In genomic region chr1:201042663-201043461, GRCh38 we compare ENCODE assay signal across 1 cellular context.
A peak's percentile ranks its signal among the peaks of the same experiment; 100 is the strongest.
TF ChIP-seq lines count a peak whose summit lies in the region.

No MANE protein-coding gene starts in this region.

TF ChIP-seq in HepG2, 621 proteins besides CTCF, POLR2A, EP300 and RAD21 (continued from another document and continues in another):
- TF ChIP-seq, protein P1, sequence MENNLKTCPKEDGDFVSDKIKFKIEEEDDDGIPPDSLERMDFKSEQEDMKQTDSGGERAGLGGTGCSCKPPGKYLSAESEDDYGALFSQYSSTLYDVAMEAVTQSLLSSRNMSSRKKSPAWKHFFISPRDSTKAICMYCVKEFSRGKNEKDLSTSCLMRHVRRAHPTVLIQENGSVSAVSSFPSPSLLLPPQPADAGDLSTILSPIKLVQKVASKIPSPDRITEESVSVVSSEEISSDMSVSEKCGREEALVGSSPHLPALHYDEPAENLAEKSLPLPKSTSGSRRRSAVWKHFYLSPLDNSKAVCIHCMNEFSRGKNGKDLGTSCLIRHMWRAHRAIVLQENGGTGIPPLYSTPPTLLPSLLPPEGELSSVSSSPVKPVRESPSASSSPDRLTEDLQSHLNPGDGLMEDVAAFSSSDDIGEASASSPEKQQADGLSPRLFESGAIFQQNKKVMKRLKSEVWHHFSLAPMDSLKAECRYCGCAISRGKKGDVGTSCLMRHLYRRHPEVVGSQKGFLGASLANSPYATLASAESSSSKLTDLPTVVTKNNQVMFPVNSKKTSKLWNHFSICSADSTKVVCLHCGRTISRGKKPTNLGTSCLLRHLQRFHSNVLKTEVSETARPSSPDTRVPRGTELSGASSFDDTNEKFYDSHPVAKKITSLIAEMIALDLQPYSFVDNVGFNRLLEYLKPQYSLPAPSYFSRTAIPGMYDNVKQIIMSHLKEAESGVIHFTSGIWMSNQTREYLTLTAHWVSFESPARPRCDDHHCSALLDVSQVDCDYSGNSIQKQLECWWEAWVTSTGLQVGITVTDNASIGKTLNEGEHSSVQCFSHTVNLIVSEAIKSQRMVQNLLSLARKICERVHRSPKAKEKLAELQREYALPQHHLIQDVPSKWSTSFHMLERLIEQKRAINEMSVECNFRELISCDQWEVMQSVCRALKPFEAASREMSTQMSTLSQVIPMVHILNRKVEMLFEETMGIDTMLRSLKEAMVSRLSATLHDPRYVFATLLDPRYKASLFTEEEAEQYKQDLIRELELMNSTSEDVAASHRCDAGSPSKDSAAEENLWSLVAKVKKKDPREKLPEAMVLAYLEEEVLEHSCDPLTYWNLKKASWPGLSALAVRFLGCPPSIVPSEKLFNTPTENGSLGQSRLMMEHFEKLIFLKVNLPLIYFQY (CRISPR knock-in tag; IDR thresholded peaks at IDR 0.05; ENCODE audit: borderline replicate concordance) = no peak
- TF ChIP-seq ZNF687 (CRISPR knock-in tag; IDR thresholded peaks at IDR 0.05) (no peak), FOXJ3 (CRISPR knock-in tag; IDR thresholded peaks at IDR 0.05; ENCODE audit: borderline replicate concordance) (no peak), ATF2 (CRISPR knock-in tag; IDR thresholded peaks at IDR 0.05) (no peak), POLR2AphosphoS5 (IDR thresholded peaks at IDR 0.05; ENCODE audit: low read depth, low read length) (no peak), ARID2 (CRISPR knock-in tag; IDR thresholded peaks at IDR 0.05; ENCODE audit: borderline replicate concordance) (no peak), RFX1 (IDR thresholded peaks at IDR 0.05) (peak; percentile 64; the same call in 1 of the 2 replicates), SMC3 (IDR thresholded peaks at IDR 0.05; ENCODE audit: low read length) (peak; percentile 88), CBX2 (IDR thresholded peaks at IDR 0.05; ENCODE audit: low read depth, low read length) (no peak), CBX2 (CRISPR knock-in tag; IDR thresholded peaks at IDR 0.05; ENCODE audit: low read depth) (no peak), ZNF501 (CRISPR knock-in tag; IDR thresholded peaks at IDR 0.05) (0 out of 2 replicates have a peak, but pooled peaks have one; percentile 23), ZBTB26 (CRISPR knock-in tag; IDR thresholded peaks at IDR 0.05; ENCODE audit: borderline replicate concordance) (no peak), SETDB1 (CRISPR knock-in tag; IDR thresholded peaks at IDR 0.05; ENCODE audit: borderline replicate concordance) (no peak), ZNF230 (CRISPR knock-in tag; IDR thresholded peaks at IDR 0.05) (no peak), ARNT2 (CRISPR knock-in tag; IDR thresholded peaks at IDR 0.05; ENCODE audit: low read depth) (no peak), ZFP36L1 (CRISPR knock-in tag; IDR thresholded peaks at IDR 0.05) (no peak), RAD51 (IDR thresholded peaks at IDR 0.05; ENCODE audit: borderline replicate concordance) (no peak), ZNF569 (CRISPR knock-in tag; IDR thresholded peaks at IDR 0.05; ENCODE audit: borderline replicate concordance) (no peak), ZNF841 (CRISPR knock-in tag; IDR thresholded peaks at IDR 0.05; ENCODE audit: borderline replicate concordance) (no peak), ZSCAN20 (CRISPR knock-in tag; IDR thresholded peaks at IDR 0.05; ENCODE audit: borderline replicate concordance) (no peak), KDM2A (CRISPR knock-in tag; IDR thresholded peaks at IDR 0.05; ENCODE audit: borderline replicate concordance, low read depth) (peak; percentile 44; the same call in 1 of the 2 replicates), RXRB (CRISPR knock-in tag; IDR thresholded peaks at IDR 0.05; ENCODE audit: borderline replicate concordance) (0 out of 2 replicates have a peak, but pooled peaks have one; percentile 11), TAF15 (IDR thresholded peaks at IDR 0.05; ENCODE audit: low read depth, low read length, poor library complexity, severe bottlenecking) (no peak), NCOA5 (CRISPR knock-in tag; IDR thresholded peaks at IDR 0.05) (no peak), ZNF282 (IDR thresholded peaks at IDR 0.05; ENCODE audit: partially characterized antibody) (no peak), CEBPB (IDR thresholded peaks at IDR 0.05; ENCODE audit: borderline replicate concordance, low read depth, low read length) (0 out of 2 replicates have a peak, but pooled peaks have one; percentile 4), GATAD2A (CRISPR knock-in tag; IDR thresholded peaks at IDR 0.05) (0 out of 2 replicates have a peak, but pooled peaks have one; percentile 18), RFX5 (IDR thresholded peaks at IDR 0.05; ENCODE audit: low read depth, low read length) (peak; percentile 64; the same call in 1 of the 2 replicates), ZNF329 (CRISPR knock-in tag; IDR thresholded peaks at IDR 0.05; ENCODE audit: low read depth) (no peak), ZFP37 (CRISPR knock-in tag; IDR thresholded peaks at IDR 0.05; ENCODE audit: borderline replicate concordance) (no peak), ZNF30 (CRISPR knock-in tag; IDR thresholded peaks at IDR 0.05) (no peak)
- TF ChIP-seq, protein P2, sequence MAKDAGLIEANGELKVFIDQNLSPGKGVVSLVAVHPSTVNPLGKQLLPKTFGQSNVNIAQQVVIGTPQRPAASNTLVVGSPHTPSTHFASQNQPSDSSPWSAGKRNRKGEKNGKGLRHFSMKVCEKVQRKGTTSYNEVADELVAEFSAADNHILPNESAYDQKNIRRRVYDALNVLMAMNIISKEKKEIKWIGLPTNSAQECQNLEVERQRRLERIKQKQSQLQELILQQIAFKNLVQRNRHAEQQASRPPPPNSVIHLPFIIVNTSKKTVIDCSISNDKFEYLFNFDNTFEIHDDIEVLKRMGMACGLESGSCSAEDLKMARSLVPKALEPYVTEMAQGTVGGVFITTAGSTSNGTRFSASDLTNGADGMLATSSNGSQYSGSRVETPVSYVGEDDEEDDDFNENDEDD (CRISPR knock-in tag; IDR thresholded peaks at IDR 0.05; ENCODE audit: borderline replicate concordance) = no peak
- TF ChIP-seq, protein P3, sequence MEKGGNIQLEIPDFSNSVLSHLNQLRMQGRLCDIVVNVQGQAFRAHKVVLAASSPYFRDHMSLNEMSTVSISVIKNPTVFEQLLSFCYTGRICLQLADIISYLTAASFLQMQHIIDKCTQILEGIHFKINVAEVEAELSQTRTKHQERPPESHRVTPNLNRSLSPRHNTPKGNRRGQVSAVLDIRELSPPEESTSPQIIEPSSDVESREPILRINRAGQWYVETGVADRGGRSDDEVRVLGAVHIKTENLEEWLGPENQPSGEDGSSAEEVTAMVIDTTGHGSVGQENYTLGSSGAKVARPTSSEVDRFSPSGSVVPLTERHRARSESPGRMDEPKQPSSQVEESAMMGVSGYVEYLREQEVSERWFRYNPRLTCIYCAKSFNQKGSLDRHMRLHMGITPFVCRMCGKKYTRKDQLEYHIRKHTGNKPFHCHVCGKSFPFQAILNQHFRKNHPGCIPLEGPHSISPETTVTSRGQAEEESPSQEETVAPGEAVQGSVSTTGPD (CRISPR knock-in tag; IDR thresholded peaks at IDR 0.05) = no peak
- TF ChIP-seq, protein P4, sequence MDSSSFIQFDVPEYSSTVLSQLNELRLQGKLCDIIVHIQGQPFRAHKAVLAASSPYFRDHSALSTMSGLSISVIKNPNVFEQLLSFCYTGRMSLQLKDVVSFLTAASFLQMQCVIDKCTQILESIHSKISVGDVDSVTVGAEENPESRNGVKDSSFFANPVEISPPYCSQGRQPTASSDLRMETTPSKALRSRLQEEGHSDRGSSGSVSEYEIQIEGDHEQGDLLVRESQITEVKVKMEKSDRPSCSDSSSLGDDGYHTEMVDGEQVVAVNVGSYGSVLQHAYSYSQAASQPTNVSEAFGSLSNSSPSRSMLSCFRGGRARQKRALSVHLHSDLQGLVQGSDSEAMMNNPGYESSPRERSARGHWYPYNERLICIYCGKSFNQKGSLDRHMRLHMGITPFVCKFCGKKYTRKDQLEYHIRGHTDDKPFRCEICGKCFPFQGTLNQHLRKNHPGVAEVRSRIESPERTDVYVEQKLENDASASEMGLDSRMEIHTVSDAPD (CRISPR knock-in tag; IDR thresholded peaks at IDR 0.05) = no peak
- TF ChIP-seq, protein P5, sequence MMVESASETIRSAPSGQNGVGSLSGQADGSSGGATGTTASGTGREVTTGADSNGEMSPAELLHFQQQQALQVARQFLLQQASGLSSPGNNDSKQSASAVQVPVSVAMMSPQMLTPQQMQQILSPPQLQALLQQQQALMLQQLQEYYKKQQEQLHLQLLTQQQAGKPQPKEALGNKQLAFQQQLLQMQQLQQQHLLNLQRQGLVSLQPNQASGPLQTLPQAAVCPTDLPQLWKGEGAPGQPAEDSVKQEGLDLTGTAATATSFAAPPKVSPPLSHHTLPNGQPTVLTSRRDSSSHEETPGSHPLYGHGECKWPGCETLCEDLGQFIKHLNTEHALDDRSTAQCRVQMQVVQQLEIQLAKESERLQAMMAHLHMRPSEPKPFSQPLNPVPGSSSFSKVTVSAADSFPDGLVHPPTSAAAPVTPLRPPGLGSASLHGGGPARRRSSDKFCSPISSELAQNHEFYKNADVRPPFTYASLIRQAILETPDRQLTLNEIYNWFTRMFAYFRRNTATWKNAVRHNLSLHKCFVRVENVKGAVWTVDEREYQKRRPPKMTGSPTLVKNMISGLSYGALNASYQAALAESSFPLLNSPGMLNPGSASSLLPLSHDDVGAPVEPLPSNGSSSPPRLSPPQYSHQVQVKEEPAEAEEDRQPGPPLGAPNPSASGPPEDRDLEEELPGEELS (CRISPR knock-in tag; IDR thresholded peaks at IDR 0.05) = no peak
- TF ChIP-seq, protein P6, sequence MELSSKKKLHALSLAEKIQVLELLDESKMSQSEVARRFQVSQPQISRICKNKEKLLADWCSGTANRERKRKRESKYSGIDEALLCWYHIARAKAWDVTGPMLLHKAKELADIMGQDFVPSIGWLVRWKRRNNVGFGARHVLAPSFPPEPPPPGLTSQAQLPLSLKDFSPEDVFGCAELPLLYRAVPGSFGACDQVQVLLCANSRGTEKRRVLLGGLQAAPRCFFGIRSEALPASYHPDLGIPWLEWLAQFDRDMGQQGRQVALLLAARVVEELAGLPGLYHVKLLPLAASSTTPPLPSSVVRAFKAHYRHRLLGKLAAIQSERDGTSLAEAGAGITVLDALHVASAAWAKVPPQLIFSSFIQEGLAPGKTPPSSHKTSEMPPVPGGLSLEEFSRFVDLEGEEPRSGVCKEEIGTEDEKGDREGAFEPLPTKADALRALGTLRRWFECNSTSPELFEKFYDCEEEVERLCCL (CRISPR knock-in tag; IDR thresholded peaks at IDR 0.05; ENCODE audit: borderline replicate concordance) = no peak
- TF ChIP-seq, protein P7, sequence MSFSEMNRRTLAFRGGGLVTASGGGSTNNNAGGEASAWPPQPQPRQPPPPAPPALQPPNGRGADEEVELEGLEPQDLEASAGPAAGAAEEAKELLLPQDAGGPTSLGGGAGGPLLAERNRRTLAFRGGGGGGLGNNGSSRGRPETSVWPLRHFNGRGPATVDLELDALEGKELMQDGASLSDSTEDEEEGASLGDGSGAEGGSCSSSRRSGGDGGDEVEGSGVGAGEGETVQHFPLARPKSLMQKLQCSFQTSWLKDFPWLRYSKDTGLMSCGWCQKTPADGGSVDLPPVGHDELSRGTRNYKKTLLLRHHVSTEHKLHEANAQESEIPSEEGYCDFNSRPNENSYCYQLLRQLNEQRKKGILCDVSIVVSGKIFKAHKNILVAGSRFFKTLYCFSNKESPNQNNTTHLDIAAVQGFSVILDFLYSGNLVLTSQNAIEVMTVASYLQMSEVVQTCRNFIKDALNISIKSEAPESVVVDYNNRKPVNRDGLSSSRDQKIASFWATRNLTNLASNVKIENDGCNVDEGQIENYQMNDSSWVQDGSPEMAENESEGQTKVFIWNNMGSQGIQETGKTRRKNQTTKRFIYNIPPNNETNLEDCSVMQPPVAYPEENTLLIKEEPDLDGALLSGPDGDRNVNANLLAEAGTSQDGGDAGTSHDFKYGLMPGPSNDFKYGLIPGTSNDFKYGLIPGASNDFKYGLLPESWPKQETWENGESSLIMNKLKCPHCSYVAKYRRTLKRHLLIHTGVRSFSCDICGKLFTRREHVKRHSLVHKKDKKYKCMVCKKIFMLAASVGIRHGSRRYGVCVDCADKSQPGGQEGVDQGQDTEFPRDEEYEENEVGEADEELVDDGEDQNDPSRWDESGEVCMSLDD (CRISPR knock-in tag; IDR thresholded peaks at IDR 0.05; ENCODE audit: borderline replicate concordance) = no peak
